ENCODE assay signal across 8 cellular contexts in genomic region chr20:47317127-47317895, GRCh38. TPM values are rescaled to one million over a fixed set of nuclear protein-coding genes. Genes with fewer than 3 reads are reported as not detected.
DNase-seq lines count a peak whose midpoint lies in the region; ATAC-seq, FAIRE-seq and TF ChIP-seq lines count a peak whose summit lies in the region.

No MANE protein-coding gene starts in this region.

- TF ChIP-seq CTCF in choroid plexus epithelial cell (conservative IDR thresholded peaks at IDR 0.05; ENCODE audit: low read depth, low read length) = no peak
- no peak for TF ChIP-seq CTCF in HepG2 (CRISPR knock-in tag; IDR thresholded peaks at IDR 0.05)

- no peak for TF ChIP-seq EP300 in HepG2 (IDR thresholded peaks at IDR 0.05; ENCODE audit: low read depth in 2 of 2, low read length in 2 of 2)
- peak; percentile 56; the same call in 1 of the 2 replicates for TF ChIP-seq EP300 in HepG2 (CRISPR knock-in tag; IDR thresholded peaks at IDR 0.05; ENCODE audit: borderline replicate concordance)

- no peak overlapping the region for H3K4me3 ChIP-seq in BLaER1
- no peak overlapping the region for H3K4me3 ChIP-seq in MG63
- H3K4me3 ChIP-seq in choroid plexus epithelial cell (ENCODE audit: low read depth, low read length) = no peak overlapping the region
- peak overlapping the region in 1 of 3 experiments; percentile 55; a peak in 1 of 6 replicates for H3K4me3 ChIP-seq in HepG2 (replicated peaks in 1 of 3; ENCODE audit: insufficient read depth in 1 of 3, low read depth in 2 of 3, low read length in 3 of 3)

- TSS peak; percentile 28 for BruUV-seq in HepG2 (replicated peaks; lab: Mats Ljungman, UMichigan)

- H3K27ac ChIP-seq in BLaER1 (peak overlapping the region; percentile 64), HepG2 (ENCODE audit: extremely low read length, insufficient read depth, low read length) (peak overlapping the region; percentile 82)

- no peaks in the 10 kb centered on the region for H3K27me3 ChIP-seq in BLaER1
- no peaks in the 10 kb centered on the region for H3K27me3 ChIP-seq in MG63
- no peaks in the 10 kb centered on the region for H3K27me3 ChIP-seq in HepG2 (ENCODE audit: control insufficient read depth in 1 of 2, insufficient read depth in 2 of 2, low read length in 2 of 2)

- H4K20me1 ChIP-seq in BLaER1 (peaks cover 100% of the 10 kb centered on the region), HepG2 (ENCODE audit: insufficient read depth, low read length) (peaks cover 96% of the 10 kb centered on the region)

- peak in 1 of 2 experiments; percentile 45; a peak in 1 of 4 replicates for TF ChIP-seq POLR2A in HepG2 (IDR thresholded peaks at IDR 0.05; ENCODE audit: insufficient read depth in 1 of 2, low read depth in 2 of 2, low read length in 2 of 2)

- peak overlapping the region; percentile 57; the same call in 1 of the 2 replicates for H3K9ac ChIP-seq in BLaER1
- peak overlapping the region; percentile 68; the same call in 1 of the 2 replicates for H3K9ac ChIP-seq in HepG2 (ENCODE audit: insufficient read depth, low read depth, low read length)

- H3K79me2 ChIP-seq in HepG2 (ENCODE audit: insufficient read depth, low read length) = peaks cover 98% of the 10 kb centered on the region

- H3K9me3 ChIP-seq in BLaER1 = no peaks in the 10 kb centered on the region
- 0 out of 2 replicates have a peak, but pooled peaks cover 2% of the 10 kb centered on the region for H3K9me3 ChIP-seq in MG63
- H3K9me3 ChIP-seq in HepG2 (ENCODE audit: low read length) = no peaks in the 10 kb centered on the region

- POLR2A ChIA-PET in HepG2 (lab: Yijun Ruan, JAX) = interaction anchor here (1.4 to 5.3 kb wide), 2 partner anchors 10 to 39 kb away, joined by 7 to 187 read pairs; partner anchors contain the start of gene ZMYND8

- H2AFZ ChIP-seq in HepG2 (ENCODE audit: low read length) = no peak overlapping the region

- peaks cover 100% of the 10 kb centered on the region for H3K4me1 ChIP-seq in BLaER1
- peaks cover 100% of the 10 kb centered on the region for H3K4me1 ChIP-seq in HepG2 (ENCODE audit: insufficient read depth, low read length)

- FAIRE-seq in HepG2 (lab: Jason Lieb, UNC) = no peak

- CTCF ChIA-PET in HepG2 (lab: Yijun Ruan, JAX; ENCODE audit: low intra/inter-chr PET ratio, low total read pairs) = no interaction called here

- intact Hi-C loops in HepG2 (cut with micrococcal nuclease; ENCODE audit: unreplicated experiment) = loop anchor here (5.0 kb wide), 3 partner anchors 45 to 85 kb away; no protein-coding TSS in a partner anchor

- in situ Hi-C loops in HepG2 (cut with HindIII; ENCODE audit: extremely low pct_ligation_motif_present, low pct_unique_long_range_greater_than_20kb) = no loop called here

- H3K4me2 ChIP-seq in BLaER1 (peak overlapping the region; percentile 66), HepG2 (ENCODE audit: low read depth, low read length) (peak overlapping the region; percentile 77; the same call in 1 of the 2 replicates)

- DNase-seq in MG63 = peak; percentile 97
- DNase-seq in activated CD4-positive, alpha-beta T cell treated with anti-CD3 and anti-CD28 coated beads for 24 hours (ENCODE audit: low read depth in 2 of 2) = peak; percentile 43 to 48
- peak; percentile 98 for DNase-seq in choroid plexus epithelial cell (ENCODE audit: low read depth)
- DNase-seq in HepG2 (ENCODE audit: low spot score) = peak; percentile 56
- DNase-seq in stimulated activated CD4-positive, alpha-beta T cell treated with anti-CD3 and anti-CD28 coated beads, Interleukin-4, amount 100 ng/mL, for 24 hours = peak; percentile 63
- DNase-seq in DMS79 treated with DMSO at 0.1 percent for 48 hours (lab: John Stamatoyannopoulos, UW) = no peak
- no peak for DNase-seq in NCI-H1105 treated with DMSO at 0.1 percent for 48 hours (lab: John Stamatoyannopoulos, UW)

- ATAC-seq in HepG2 = no peak

- TF ChIP-seq RAD21 in HepG2 (CRISPR knock-in tag; IDR thresholded peaks at IDR 0.05) = no peak

- WGBS in HepG2 (ENCODE audit: low lambda C conversion rate) = 85% methylated on average over 13 of the region's 13 CpGs

- H3K36me3 ChIP-seq in BLaER1 = peaks cover 93% of the 10 kb centered on the region
- peaks cover 38% of the 10 kb centered on the region for H3K36me3 ChIP-seq in MG63
- peaks cover 13 to 25% of the 10 kb centered on the region in 2 experiments for H3K36me3 ChIP-seq in HepG2 (replicated peaks in 1 of 2; ENCODE audit: control insufficient read depth in 1 of 2, insufficient read depth in 2 of 2, low read length in 2 of 2)

TF ChIP-seq in HepG2, 621 proteins besides CTCF, POLR2A, EP300 and RAD21 (continues in another document):
- TF ChIP-seq ISL2 (CRISPR knock-in tag; IDR thresholded peaks at IDR 0.05) (no peak), TGIF2 (CRISPR knock-in tag; IDR thresholded peaks at IDR 0.05) (peak; percentile 62; the same call in 1 of the 2 replicates), ZNF772 (CRISPR knock-in tag; IDR thresholded peaks at IDR 0.05) (no peak), ZNF615 (CRISPR knock-in tag; IDR thresholded peaks at IDR 0.05; ENCODE audit: borderline replicate concordance) (no peak), SRSF4 (IDR thresholded peaks at IDR 0.05; ENCODE audit: low read depth, low read length, poor library complexity, severe bottlenecking) (no peak), NFE2L2 (IDR thresholded peaks at IDR 0.05; ENCODE audit: low read length) (no peak)
- TF ChIP-seq, protein P1, sequence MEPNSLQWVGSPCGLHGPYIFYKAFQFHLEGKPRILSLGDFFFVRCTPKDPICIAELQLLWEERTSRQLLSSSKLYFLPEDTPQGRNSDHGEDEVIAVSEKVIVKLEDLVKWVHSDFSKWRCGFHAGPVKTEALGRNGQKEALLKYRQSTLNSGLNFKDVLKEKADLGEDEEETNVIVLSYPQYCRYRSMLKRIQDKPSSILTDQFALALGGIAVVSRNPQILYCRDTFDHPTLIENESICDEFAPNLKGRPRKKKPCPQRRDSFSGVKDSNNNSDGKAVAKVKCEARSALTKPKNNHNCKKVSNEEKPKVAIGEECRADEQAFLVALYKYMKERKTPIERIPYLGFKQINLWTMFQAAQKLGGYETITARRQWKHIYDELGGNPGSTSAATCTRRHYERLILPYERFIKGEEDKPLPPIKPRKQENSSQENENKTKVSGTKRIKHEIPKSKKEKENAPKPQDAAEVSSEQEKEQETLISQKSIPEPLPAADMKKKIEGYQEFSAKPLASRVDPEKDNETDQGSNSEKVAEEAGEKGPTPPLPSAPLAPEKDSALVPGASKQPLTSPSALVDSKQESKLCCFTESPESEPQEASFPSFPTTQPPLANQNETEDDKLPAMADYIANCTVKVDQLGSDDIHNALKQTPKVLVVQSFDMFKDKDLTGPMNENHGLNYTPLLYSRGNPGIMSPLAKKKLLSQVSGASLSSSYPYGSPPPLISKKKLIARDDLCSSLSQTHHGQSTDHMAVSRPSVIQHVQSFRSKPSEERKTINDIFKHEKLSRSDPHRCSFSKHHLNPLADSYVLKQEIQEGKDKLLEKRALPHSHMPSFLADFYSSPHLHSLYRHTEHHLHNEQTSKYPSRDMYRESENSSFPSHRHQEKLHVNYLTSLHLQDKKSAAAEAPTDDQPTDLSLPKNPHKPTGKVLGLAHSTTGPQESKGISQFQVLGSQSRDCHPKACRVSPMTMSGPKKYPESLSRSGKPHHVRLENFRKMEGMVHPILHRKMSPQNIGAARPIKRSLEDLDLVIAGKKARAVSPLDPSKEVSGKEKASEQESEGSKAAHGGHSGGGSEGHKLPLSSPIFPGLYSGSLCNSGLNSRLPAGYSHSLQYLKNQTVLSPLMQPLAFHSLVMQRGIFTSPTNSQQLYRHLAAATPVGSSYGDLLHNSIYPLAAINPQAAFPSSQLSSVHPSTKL (CRISPR knock-in tag; IDR thresholded peaks at IDR 0.05) = peak; percentile 47; the same call in 1 of the 2 replicates

RNA-seq across cellular contexts. Expression of gene ZMYND8, which starts 39.2 kb away (rescaled TPM):
- 10.2 and 14.1 TPM in 2 replicates for total RNA-seq in MG63 (2014; rRNA removed; shearing (Covaris generic); ENCODE audit: low replicate concordance)
- total RNA-seq in HepG2 (2016; rRNA removed; fragmentation: Illumina TruSeq; extraction: Trizol) = 53.9 and 71.9 TPM in 2 replicates
- 45.3 and 50.7 TPM in 2 replicates for total RNA-seq in HepG2 (2016; cell fraction: cytosol; rRNA removed; fragmentation: Illumina TruSeq; extraction: Trizol; ENCODE audit: low read depth)
- total RNA-seq in HepG2 (2016; cell fraction: insoluble cytoplasmic fraction; rRNA removed; fragmentation: Illumina TruSeq; extraction: Trizol) = 54.7 and 64.5 TPM in 2 replicates
- 30.6 and 34.0 TPM in 2 replicates for total RNA-seq in HepG2 (2016; cell fraction: membrane; rRNA removed; fragmentation: Illumina TruSeq; extraction: Trizol)
- total RNA-seq in HepG2 (2016; cell fraction: nucleus; rRNA removed; fragmentation: Illumina TruSeq; extraction: Trizol) = 90.9 and 106 TPM in 2 replicates
- polyA plus RNA-seq in HepG2 (2011; rRNA removed) = 81.4 and 84.7 TPM in 2 replicates
- polyA plus RNA-seq in HepG2 (2011; cell fraction: cytosol; rRNA removed) = 41.2 and 45.2 TPM in 2 replicates
- 139 and 149 TPM in 2 replicates for polyA plus RNA-seq in HepG2 (2011; cell fraction: nucleus; rRNA removed)
- polyA plus RNA-seq in HepG2 (2012) = 50.4 and 60.2 TPM in 2 replicates
- 1.9 and 2.5 TPM in 2 replicates for polyA plus RNA-seq in HepG2 (2016; cell fraction: cytosol; fragmentation: Illumina TruSeq; extraction: Trizol; ENCODE audit: low read depth)
- polyA plus RNA-seq in HepG2 (2016; cell fraction: insoluble cytoplasmic fraction; fragmentation: Illumina TruSeq; extraction: Trizol; ENCODE audit: low read depth) = 42.7 and 55.7 TPM in 2 replicates
- polyA plus RNA-seq in HepG2 (2016; cell fraction: membrane; fragmentation: Illumina TruSeq; extraction: Trizol; ENCODE audit: low read depth) = 7.9 and 9.1 TPM in 2 replicates
- polyA plus RNA-seq in HepG2 (2016; cell fraction: nucleus; fragmentation: Illumina TruSeq; extraction: Trizol; ENCODE audit: insufficient read depth, low read depth) = 103 and 106 TPM in 2 replicates
- polyA minus RNA-seq in HepG2 (2011; rRNA and poly(A)+ RNA removed; ENCODE audit: low replicate concordance) = 14.1 and 79.4 TPM in 2 replicates
- 66.7 and 69.5 TPM in 2 replicates for polyA minus RNA-seq in HepG2 (2011; cell fraction: cytosol; rRNA and poly(A)+ RNA removed)
- polyA minus RNA-seq in HepG2 (2011; cell fraction: nucleus; rRNA and poly(A)+ RNA removed) = 190 and 220 TPM in 2 replicates

Comparison
In these comparisons a context has a peak if more than half of its experiments do, and no peak if none do; other contexts are left out.
1. DNase-seq: peak in MG63 (single experiment), activated CD4-positive, alpha-beta T cell treated with anti-CD3 and anti-CD28 coated beads for 24 hours (2 of 2), choroid plexus epithelial cell (single experiment), HepG2 (single experiment) and stimulated activated CD4-positive, alpha-beta T cell treated with anti-CD3 and anti-CD28 coated beads, Interleukin-4, amount 100 ng/mL, for 24 hours (single experiment); none in DMS79 treated with DMSO at 0.1 percent for 48 hours (single experiment) and NCI-H1105 treated with DMSO at 0.1 percent for 48 hours (single experiment).